Comparison of ENCODE assay signal across 26 cellular contexts in the genomic region with DNA sequence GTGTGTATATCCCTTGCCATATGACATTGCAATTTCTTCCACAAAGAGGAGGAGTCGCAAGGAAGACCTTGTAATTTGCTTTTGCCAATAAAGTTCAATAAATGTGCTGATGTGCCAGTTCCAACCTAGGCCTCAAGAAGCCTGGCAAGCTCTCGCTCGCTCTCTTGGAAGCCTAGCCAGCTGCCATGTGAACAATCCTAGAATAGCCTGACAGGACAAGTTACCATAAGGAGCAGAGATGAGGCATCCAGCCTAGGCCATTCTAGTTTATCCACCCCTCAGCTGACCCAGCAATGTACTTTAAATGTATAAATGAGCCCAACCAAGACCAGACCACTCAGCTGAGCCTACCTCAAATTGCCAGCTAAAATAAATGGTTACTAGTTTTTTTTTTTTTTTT.
"Had no signal": no experiment of that assay in that cellular context is flagged by ENCODE, and none has a peak within 500 bp of the region (broad histone marks: within the 10 kb centered on the region; RNA-seq: fewer than 3 reads in every experiment).

No MANE protein-coding gene starts in this region.

- H3K27me3 ChIP-seq: stomach, suprapubic skin, testis, thyroid gland, tibial artery, tibial nerve, transverse colon, upper lobe of left lung, upper lobe of right lung, uterus, vagina had no signal

- H3K4me3 ChIP-seq: stomach, suprapubic skin, testis, thoracic aorta, thyroid gland, tibial artery, tibial nerve, transverse colon, upper lobe of left lung, upper lobe of right lung, uterus, vagina had no signal

- H3K9me3 ChIP-seq: stomach, suprapubic skin, testis, thoracic aorta, thyroid gland, tibial artery, tibial nerve, transverse colon, upper lobe of left lung, upper lobe of right lung, uterus, vagina had no signal

- H3K27ac ChIP-seq: stomach, suprapubic skin, testis, thoracic aorta, thyroid gland, tibial artery, tibial nerve, transverse colon, upper lobe of left lung, upper lobe of right lung, uterus, vagina had no signal

- ATAC-seq: stimulated activated effector memory CD8-positive, alpha-beta T cell treated with anti-CD3 and anti-CD28 coated beads, Interleukin-12 subunit alpha, Interleukin-12 subunit beta, amount 100 ng/mL, for 72 hours; stimulated activated memory B cell treated with anti-CD40 and anti-IgM and Interleukin-4, amounts not matched to agents 10 μg/mL and 1 μg/mL and 100 μg/mL, for 72 hours; stimulated activated naive B cell treated with anti-CD40 and anti-IgM and Interleukin-4, amounts not matched to agents 10 μg/mL and 1 μg/mL and 100 μg/mL, for 72 hours; stimulated activated naive CD8-positive, alpha-beta T cell treated with anti-CD3 and anti-CD28 coated beads, Interleukin-15, amount 100 ng/mL, for 72 hours; stimulated activated naive CD8-positive, alpha-beta T cell treated with anti-CD3 and anti-CD28 coated beads, Interleukin-15, Interleukin-2, amounts not matched to agents 100 U/mL and 50 U/mL, for 24 hours; upper lobe of right lung had no signal

- H3K36me3 ChIP-seq: stomach, suprapubic skin, thoracic aorta, thyroid gland, tibial artery, tibial nerve, transverse colon, upper lobe of left lung, upper lobe of right lung, uterus, vagina had no signal

- H3K4me1 ChIP-seq: stomach, suprapubic skin, testis, thyroid gland, tibial artery, tibial nerve, transverse colon, upper lobe of left lung, upper lobe of right lung, uterus, vagina had no signal

- DNase-seq: stimulated activated CD4-positive, alpha-beta T cell treated with anti-CD3 and anti-CD28 coated beads, Interleukin-2, amount 100 ng/mL, for 48 hours; stimulated activated CD4-positive, alpha-beta T cell treated with anti-CD3 and anti-CD28 coated beads, Interleukin-4, amount 100 ng/mL, for 1 hour; stimulated activated CD4-positive, alpha-beta T cell treated with anti-CD3 and anti-CD28 coated beads, Interleukin-4, amount 100 ng/mL, for 24 hours; stimulated activated CD4-positive, alpha-beta T cell treated with anti-CD3 and anti-CD28 coated beads, Interleukin-4, amount 100 ng/mL, for 4 hours; stimulated activated CD8-positive, alpha-beta memory T cell treated with anti-CD3 and anti-CD28 coated beads, Interleukin-4, amount 100 ng/mL, for 48 hours; stimulated activated naive B cell treated with anti-CD40 and anti-IgM and Interleukin-4, amounts not matched to agents 10 μg/mL and 1 μg/mL and 100 μg/mL, for 72 hours; stimulated activated naive CD4-positive, alpha-beta T cell; stimulated activated naive CD4-positive, alpha-beta T cell treated with Interleukin-2 at 50 U/mL for 16 hours; stimulated activated naive CD8-positive, alpha-beta T cell treated with anti-CD3 and anti-CD28 coated beads, Interleukin-15, amount 100 ng/mL, for 72 hours; stimulated activated naive CD8-positive, alpha-beta T cell treated with anti-CD3 and anti-CD28 coated beads, Interleukin-15, Interleukin-2, amounts not matched to agents 100 U/mL and 50 U/mL, for 24 hours; stomach; substantia nigra; testis; thyroid gland; tibial artery; transverse colon; trophoblast cell; upper lobe of right lung; uterus had no signal
